Comparison of ENCODE assay signal across 8 cellular contexts in the genomic region with DNA sequence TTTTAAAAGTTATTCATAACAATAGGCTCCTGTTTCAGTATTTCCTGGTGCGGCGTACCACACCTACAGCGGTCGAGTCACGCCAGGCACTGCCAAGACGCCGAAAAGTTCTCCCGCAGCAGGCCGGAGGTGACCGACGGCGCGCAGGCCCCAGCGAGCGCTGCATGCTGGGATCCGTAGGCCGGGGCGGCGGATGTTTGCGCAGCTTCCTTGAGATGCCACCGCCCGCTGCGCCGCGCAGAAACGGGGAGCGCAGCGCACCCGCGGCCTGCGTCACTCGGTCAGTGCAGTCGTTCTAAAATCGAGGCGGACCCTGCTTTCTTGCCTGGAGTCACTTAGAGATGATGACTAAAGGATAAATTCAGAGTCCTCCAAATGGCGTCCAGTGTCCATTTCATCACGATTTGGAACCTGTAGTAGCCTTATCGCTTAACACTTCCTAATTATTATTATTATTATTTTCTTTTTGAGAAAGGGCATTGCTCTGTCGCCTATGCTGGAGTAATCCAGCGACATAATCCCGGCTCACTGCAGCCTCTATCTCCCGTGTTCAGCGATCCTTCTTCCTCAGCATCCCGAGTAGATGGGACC. TPM values are rescaled to one million over a fixed set of nuclear protein-coding genes. Genes with fewer than 3 reads are reported as not detected.
DNase-seq lines count a peak whose midpoint lies in the region; ATAC-seq and TF ChIP-seq lines count a peak whose summit lies in the region.

No MANE protein-coding gene starts in this region.

- H3K9me3 ChIP-seq in adrenal gland (replicated peaks in 1 of 3) (no peaks in the 10 kb centered on the region), left ventricle myocardium inferior (replicated peaks) (no peaks in the 10 kb centered on the region), prostate gland (no peaks in the 10 kb centered on the region)

- TF ChIP-seq CTCF in GM12875 (IDR thresholded peaks at IDR 0.05; ENCODE audit: borderline replicate concordance, insufficient read depth, low read depth, low read length) (no peak), adrenal gland (IDR thresholded peaks at IDR 0.05) (peak in 2 of 6 experiments; percentile 5 to 27), left ventricle myocardium inferior (IDR thresholded peaks at IDR 0.05; ENCODE audit: borderline replicate concordance) (no peak), prostate gland (IDR thresholded peaks at IDR 0.05) (peak in 1 of 4 experiments; percentile 31)

- H3K36me3 ChIP-seq in adrenal gland (replicated peaks in 1 of 2) (no peaks in the 10 kb centered on the region), left ventricle myocardium inferior (no peaks in the 10 kb centered on the region), prostate gland (no peaks in the 10 kb centered on the region)

- TF ChIP-seq POLR2A in adrenal gland (IDR thresholded peaks at IDR 0.05) (peak; percentile 35 to 88), prostate gland (IDR thresholded peaks at IDR 0.05) (peak; percentile 85)

- peak overlapping the region; percentile 89 for H3K4me3 ChIP-seq in GM12875 (ENCODE audit: low read depth, low read length)
- peak overlapping the region in 2 of 4 donors; percentile 64 to 72 for H3K4me3 ChIP-seq in adrenal gland
- H3K4me3 ChIP-seq in left ventricle myocardium inferior, result peak overlapping the region; percentile 93
- H3K4me3 ChIP-seq in prostate gland, result peak overlapping the region; percentile 45 to 58

- H3K4me1 ChIP-seq in adrenal gland (replicated peaks in 1 of 2) (peaks cover 0 to 6% of the 10 kb centered on the region in 2 donors), left ventricle myocardium inferior (peaks cover 25% of the 10 kb centered on the region), prostate gland (replicated peaks) (peaks cover 7% of the 10 kb centered on the region)

- DNase-seq in NCI-H128 (lab: John Stamatoyannopoulos, UW; ENCODE audit: unreplicated experiment) (peak; percentile 44), T follicular helper cell (ENCODE audit: low read depth) (peak; percentile 82), adrenal gland (peak; percentile 89 to 97 (median 93)), left ventricle myocardium inferior (peak; percentile 93), prostate gland (ENCODE audit: low spot score) (peak; percentile 92), ureter (ENCODE audit: low spot score) (peak; percentile 94)

- peak; percentile 77 for ATAC-seq in HG02678 (IDR thresholded peaks at IDR 0.05; ENCODE audit: unreplicated experiment)

- intact Hi-C loops in adrenal gland (cut with DNase I) (loop anchor here in 1 of 2 donors (10.0 kb wide), 1 partner anchor 253 kb away; a partner anchor contains a TSS), left ventricle myocardium inferior (cut with micrococcal nuclease) (loop anchor here (2.0 kb wide), 1 partner anchor 165 kb away; no protein-coding TSS in a partner anchor), prostate gland (cut with DNase I) (loop anchor here (1.0 to 5.0 kb wide), 5 partner anchors 18 to 289 kb away; a partner anchor contains a TSS)

- H3K27ac ChIP-seq in adrenal gland, result peak overlapping the region; percentile 91 to 97 (median 92)
- peak overlapping the region; percentile 95 for H3K27ac ChIP-seq in left ventricle myocardium inferior (replicated peaks)
- peak overlapping the region; percentile 85 to 90 for H3K27ac ChIP-seq in prostate gland

- H3K27me3 ChIP-seq in adrenal gland, result no peaks in the 10 kb centered on the region
- no peaks in the 10 kb centered on the region for H3K27me3 ChIP-seq in left ventricle myocardium inferior (ENCODE audit: low read depth)
- H3K27me3 ChIP-seq in prostate gland (replicated peaks; ENCODE audit: insufficient read depth), result no peaks in the 10 kb centered on the region

- WGBS in adrenal gland, 4 donors, result 2 to 6% (median 2%) methylated on average over 23 to 44 of the region's 44 CpGs
- WGBS in prostate gland, result 3% methylated on average over 44 of the region's 44 CpGs

RNA-seq across cellular contexts. Expression of a gene that starts 1.3 kb away (rescaled TPM):
- 1 to 10 TPM in 6 of 8 donors, under 1 TPM in 2; 0.48 to 3.2 (median 1.4) TPM for total RNA-seq in adrenal gland
- 1 to 10 TPM in 1 of 3 donors, under 1 TPM in 2; 0.30 to 2.8 (median 0.64) TPM for polyA plus RNA-seq in adrenal gland
- 0.96 TPM for total RNA-seq in left ventricle myocardium inferior
- 1 to 10 TPM; 3.0 to 5.5 TPM for total RNA-seq in prostate gland
- 1.4 TPM for total RNA-seq in ureter

RNA-seq across cellular contexts. Expression of a gene that starts 17.8 kb away (rescaled TPM):
- total RNA-seq in adrenal gland (10 to 100 TPM; 24.5 to 62.0 (median 37.4) TPM), left ventricle myocardium inferior (42.1 TPM), prostate gland (10 to 100 TPM; 23.7 to 38.0 TPM), ureter (55.2 TPM)
- 10 to 100 TPM in 1 of 3 donors, 1 to 10 TPM in 2; 8.6 to 44.9 (median 8.8) TPM for polyA plus RNA-seq in adrenal gland

Comparison
In these comparisons a context has a peak if more than half of its experiments do, and no peak if none do; other contexts are left out.
1. DNase-seq: peak in every context shown above with its lines; median percentile 94 in ureter; 93 in adrenal gland; 93 in left ventricle myocardium inferior; 92 in prostate gland; 82 in T follicular helper cell; 44 in NCI-H128.